In genomic region chr17:6853764-6854442, GRCh38 we compare ENCODE assay signal across 1 cellular context.
A peak's percentile ranks its signal among the peaks of the same experiment; 100 is the strongest.
TF ChIP-seq lines count a peak whose summit lies in the region.

No MANE protein-coding gene starts in this region.

TF ChIP-seq in HepG2, 621 proteins besides CTCF, POLR2A, EP300 and RAD21 (continues in another document):
- TF ChIP-seq CSRNP1 (CRISPR knock-in tag; IDR thresholded peaks at IDR 0.05) = no peak
- 0 out of 2 replicates have a peak, but pooled peaks have one; percentile 18 for TF ChIP-seq TGIF2 (CRISPR knock-in tag; IDR thresholded peaks at IDR 0.05)
- peak; percentile 79; the same call in 1 of the 2 replicates for TF ChIP-seq ELF4 (CRISPR knock-in tag; IDR thresholded peaks at IDR 0.05; ENCODE audit: borderline replicate concordance)
- TF ChIP-seq MED1 (CRISPR knock-in tag; IDR thresholded peaks at IDR 0.05) = peak; percentile 39; the same call in 1 of the 2 replicates
- TF ChIP-seq LCORL (IDR thresholded peaks at IDR 0.05) = no peak
- peak; percentile 48; the same call in 1 of the 2 replicates for TF ChIP-seq LCORL (CRISPR knock-in tag; IDR thresholded peaks at IDR 0.05)
- peak; percentile 61; the same call in 1 of the 2 replicates for TF ChIP-seq KLF12 (CRISPR knock-in tag; IDR thresholded peaks at IDR 0.05; ENCODE audit: borderline replicate concordance)
- peak; percentile 34; the same call in 1 of the 2 replicates for TF ChIP-seq TAF1 (CRISPR knock-in tag; IDR thresholded peaks at IDR 0.05)
- TF ChIP-seq KAT8 (CRISPR knock-in tag; IDR thresholded peaks at IDR 0.05) = peak; percentile 91
- peak; percentile 72 for TF ChIP-seq THAP11 (CRISPR knock-in tag; IDR thresholded peaks at IDR 0.05)
- TF ChIP-seq CBX1 (IDR thresholded peaks at IDR 0.05; ENCODE audit: low read depth) = peak; percentile 30
- TF ChIP-seq ZNF558 (CRISPR knock-in tag; IDR thresholded peaks at IDR 0.05; ENCODE audit: borderline replicate concordance) = 0 out of 2 replicates have a peak, but pooled peaks have one; percentile 34
- TF ChIP-seq ZNF644 (CRISPR knock-in tag; IDR thresholded peaks at IDR 0.05; ENCODE audit: low read depth) = 0 out of 2 replicates have a peak, but pooled peaks have one; percentile 17
- 0 out of 2 replicates have a peak, but pooled peaks have one; percentile 23 for TF ChIP-seq RARA (CRISPR knock-in tag; IDR thresholded peaks at IDR 0.05)
- peak; percentile 63; the same call in 1 of the 2 replicates for TF ChIP-seq ZNF430 (CRISPR knock-in tag; IDR thresholded peaks at IDR 0.05)
- TF ChIP-seq GABPA (IDR thresholded peaks at IDR 0.05; ENCODE audit: low read depth, low read length) = peak; percentile 67
- peak; percentile 93 for TF ChIP-seq GABPA (CRISPR knock-in tag; IDR thresholded peaks at IDR 0.05; ENCODE audit: low read depth)
- TF ChIP-seq CC2D1A (CRISPR knock-in tag; IDR thresholded peaks at IDR 0.05) = no peak
- no peak for TF ChIP-seq SOX6 (IDR thresholded peaks at IDR 0.05)
- TF ChIP-seq SOX6 (CRISPR knock-in tag; IDR thresholded peaks at IDR 0.05) = peak; percentile 24; the same call in 1 of the 2 replicates
- no peak for TF ChIP-seq ZSCAN12 (CRISPR knock-in tag; IDR thresholded peaks at IDR 0.05)
- no peak for TF ChIP-seq ZNF782 (CRISPR knock-in tag; IDR thresholded peaks at IDR 0.05; ENCODE audit: borderline replicate concordance)
- TF ChIP-seq ZFX (CRISPR knock-in tag; IDR thresholded peaks at IDR 0.05; ENCODE audit: low read depth) = peak; percentile 81
- 0 out of 2 replicates have a peak, but pooled peaks have one; percentile 41 for TF ChIP-seq MAFF (IDR thresholded peaks at IDR 0.05; ENCODE audit: low read depth, low read length)
- TF ChIP-seq ZEB1 (IDR thresholded peaks at IDR 0.05; ENCODE audit: insufficient replicate concordance, low read depth) = peak; percentile 85
- 0 out of 2 replicates have a peak, but pooled peaks have one; percentile 42 for TF ChIP-seq ZMAT3 (CRISPR knock-in tag; conservative IDR thresholded peaks at IDR 0.05)
- no peak for TF ChIP-seq ZNF777 (CRISPR knock-in tag; IDR thresholded peaks at IDR 0.05)
- peak; percentile 39; the same call in 1 of the 2 replicates for TF ChIP-seq DRAP1 (CRISPR knock-in tag; IDR thresholded peaks at IDR 0.05)
- TF ChIP-seq ZNF280B (CRISPR knock-in tag; IDR thresholded peaks at IDR 0.05; ENCODE audit: borderline replicate concordance) = no peak
- peak; percentile 90 for TF ChIP-seq ELF3 (CRISPR knock-in tag; IDR thresholded peaks at IDR 0.05)
- TF ChIP-seq ARID4A (CRISPR knock-in tag; IDR thresholded peaks at IDR 0.05; ENCODE audit: borderline replicate concordance) = peak; percentile 75
- TF ChIP-seq ATF7 (IDR thresholded peaks at IDR 0.05) = no peak
- no peak for TF ChIP-seq ATF7 (CRISPR knock-in tag; IDR thresholded peaks at IDR 0.05)
- TF ChIP-seq ZNF235 (CRISPR knock-in tag; IDR thresholded peaks at IDR 0.05; ENCODE audit: borderline replicate concordance) = 0 out of 2 replicates have a peak, but pooled peaks have one; percentile 43
- TF ChIP-seq SIX1 (CRISPR knock-in tag; IDR thresholded peaks at IDR 0.05; ENCODE audit: borderline replicate concordance) = no peak
- TF ChIP-seq SMC3 (IDR thresholded peaks at IDR 0.05; ENCODE audit: low read length) = peak; percentile 25; the same call in 1 of the 2 replicates
- peak; percentile 64; the same call in 1 of the 2 replicates for TF ChIP-seq ZNF770 (CRISPR knock-in tag; IDR thresholded peaks at IDR 0.05)
- no peak for TF ChIP-seq ASH2L (IDR thresholded peaks at IDR 0.05; ENCODE audit: insufficient read length, low read depth, low read length)
- TF ChIP-seq PHF8 (CRISPR knock-in tag; IDR thresholded peaks at IDR 0.05) = peak; percentile 74
- TF ChIP-seq HHEX (CRISPR knock-in tag; IDR thresholded peaks at IDR 0.05) = no peak
- TF ChIP-seq NFE2L2 (IDR thresholded peaks at IDR 0.05; ENCODE audit: low read length) = peak; percentile 89
- peak; percentile 59; the same call in 1 of the 2 replicates for TF ChIP-seq YEATS4 (CRISPR knock-in tag; IDR thresholded peaks at IDR 0.05; ENCODE audit: borderline replicate concordance)
- TF ChIP-seq ZFP90 (CRISPR knock-in tag; IDR thresholded peaks at IDR 0.05; ENCODE audit: borderline replicate concordance) = no peak
- 0 out of 2 replicates have a peak, but pooled peaks have one; percentile 34 for TF ChIP-seq ZNF317 (CRISPR knock-in tag; IDR thresholded peaks at IDR 0.05)
- TF ChIP-seq ZNF878 (CRISPR knock-in tag; IDR thresholded peaks at IDR 0.05) = no peak
- peak; percentile 34; the same call in 1 of the 2 replicates for TF ChIP-seq PRDM15 (CRISPR knock-in tag; IDR thresholded peaks at IDR 0.05)
- TF ChIP-seq JUND (CRISPR knock-in tag; IDR thresholded peaks at IDR 0.05) = no peak
- TF ChIP-seq SATB2 (CRISPR knock-in tag; IDR thresholded peaks at IDR 0.05) = 0 out of 2 replicates have a peak, but pooled peaks have one; percentile 36
- TF ChIP-seq HDAC1 (CRISPR knock-in tag; IDR thresholded peaks at IDR 0.05) = peak; percentile 57; the same call in 1 of the 2 replicates
- TF ChIP-seq ARID5B (CRISPR knock-in tag; IDR thresholded peaks at IDR 0.05) = peak; percentile 34
- no peak for TF ChIP-seq PRMT3 (CRISPR knock-in tag; IDR thresholded peaks at IDR 0.05; ENCODE audit: borderline replicate concordance, low read depth)
- peak; percentile 69 for TF ChIP-seq ZFY (CRISPR knock-in tag; IDR thresholded peaks at IDR 0.05)
- peak; percentile 53; the same call in 1 of the 2 replicates for TF ChIP-seq POLR2AphosphoS5 (IDR thresholded peaks at IDR 0.05; ENCODE audit: low read depth, low read length)
